8 cellular contexts compared by ENCODE assay signal in genomic region chr2:217248312-217248935, GRCh38.
DNase-seq lines count a peak whose midpoint lies in the region; ATAC-seq and TF ChIP-seq lines count a peak whose summit lies in the region.

No MANE protein-coding gene starts in this region.

- no peaks in the 10 kb centered on the region for H3K27me3 Mint-ChIP-seq in mesothelial cell of epicardium (ENCODE audit: low read depth)

- no peaks in the 10 kb centered on the region for H3K36me3 Mint-ChIP-seq in mesothelial cell of epicardium

- H3K4me1 Mint-ChIP-seq in mesothelial cell of epicardium = peaks cover 20% of the 10 kb centered on the region

- DNase-seq in NCI-H2029 treated with DMSO at 0.1 percent for 48 hours (lab: John Stamatoyannopoulos, UW) (peak; percentile 88), cerebellar cortex (ENCODE audit: low spot score) (peak; percentile 21), mesothelial cell of epicardium (ENCODE audit: low spot score in 2 of 2, unreplicated experiment in 2 of 2) (peak; percentile 45 to 66), NCI-H1048 (lab: John Stamatoyannopoulos, UW) (no peak)
- no peak for DNase-seq in activated CD4-positive, alpha-beta T cell treated with anti-CD3 and anti-CD28 coated beads, Interleukin-2, amount 50 U/mL, for 4 hours
- DNase-seq in activated CD8-positive, alpha-beta memory T cell treated with anti-CD3 and anti-CD28 coated beads, Interleukin-2, amount 50 U/mL, for 4 hours = no peak

- no peak for TF ChIP-seq CTCF in mesothelial cell of epicardium (IDR thresholded peaks at IDR 0.05; ENCODE audit: unreplicated experiment)

- H3K9me3 Mint-ChIP-seq in mesothelial cell of epicardium = no peaks in the 10 kb centered on the region

- H3K4me3 Mint-ChIP-seq in mesothelial cell of epicardium = no peak overlapping the region

- H3K27ac Mint-ChIP-seq in mesothelial cell of epicardium = no peak overlapping the region

- ATAC-seq in GM18498 (IDR thresholded peaks at IDR 0.05; ENCODE audit: unreplicated experiment) = peak; percentile 96
- ATAC-seq in HG02642 (IDR thresholded peaks at IDR 0.05; ENCODE audit: poor library complexity, unreplicated experiment) = peak; percentile 89

Comparison
In these comparisons a context has a peak if more than half of its experiments do, and no peak if none do; other contexts are left out.
1. DNase-seq: peak in NCI-H2029 treated with DMSO at 0.1 percent for 48 hours (single experiment), cerebellar cortex (single experiment) and mesothelial cell of epicardium (2 of 2); none in activated CD4-positive, alpha-beta T cell treated with anti-CD3 and anti-CD28 coated beads, Interleukin-2, amount 50 U/mL, for 4 hours (0 of 2), NCI-H1048 (single experiment) and activated CD8-positive, alpha-beta memory T cell treated with anti-CD3 and anti-CD28 coated beads, Interleukin-2, amount 50 U/mL, for 4 hours (single experiment).